In genomic region chr19:6576869-6577281, GRCh38 we compare ENCODE assay signal across 1 cellular context.
TF ChIP-seq lines count a peak whose summit lies in the region.

No MANE protein-coding gene starts in this region.

TF ChIP-seq in GM12878, 131 proteins besides CTCF, POLR2A, EP300 and RAD21 (continued from another document):
- TF ChIP-seq ZBTB11 (CRISPR knock-in tag; IDR thresholded peaks at IDR 0.05) (peak; percentile 28; the same call in 1 of the 2 replicates), ZBED1 (IDR thresholded peaks at IDR 0.05; ENCODE audit: borderline replicate concordance) (no peak), SKIL (IDR thresholded peaks at IDR 0.05; ENCODE audit: low read depth, poor library complexity, severe bottlenecking) (no peak), FOXK2 (IDR thresholded peaks at IDR 0.05) (no peak), SIN3A (IDR thresholded peaks at IDR 0.05; ENCODE audit: low read depth, low read length) (no peak), POU2F2 (IDR thresholded peaks at IDR 0.05; ENCODE audit: borderline replicate concordance, low read depth, low read length) (no peak)
